ENCODE assay signal across 10 cellular contexts in the genomic region with DNA sequence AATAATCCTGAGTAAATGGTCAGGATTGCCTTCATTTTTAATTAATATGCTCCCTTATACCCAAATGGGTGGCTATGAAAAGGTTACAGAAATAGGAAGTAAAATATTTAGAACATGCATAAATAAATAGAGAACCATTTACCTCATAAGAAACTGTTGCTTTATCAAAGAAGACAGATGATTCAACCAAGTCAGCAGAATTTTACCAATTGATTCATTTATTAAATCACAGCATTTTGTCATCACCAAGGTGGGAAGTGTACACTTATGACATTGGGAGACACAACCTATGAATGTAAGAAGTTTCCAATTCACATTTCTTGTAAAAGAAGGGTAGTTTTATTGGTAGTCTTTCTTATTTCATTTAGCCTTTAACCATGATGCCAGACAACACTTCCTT.
"Had no signal": no experiment of that assay in that cellular context is flagged by ENCODE, and none has a peak within 500 bp of the region (broad histone marks: within the 10 kb centered on the region; RNA-seq: fewer than 3 reads in every experiment).

No MANE protein-coding gene starts in this region.

- H3K27me3 Mint-ChIP-seq: IgD-negative memory B cell had no signal

- H3K4me3 ChIP-seq: GM23248 had no signal

- H3K4me1 Mint-ChIP-seq: H9, IgD-negative memory B cell had no signal

- H3K4me3 Mint-ChIP-seq: H9, IgD-negative memory B cell had no signal

- H2AFZ ChIP-seq: GM23248 had no signal

- H3K4me2 ChIP-seq: KMS-11 had no signal

- H3K27ac Mint-ChIP-seq: IgD-negative memory B cell had no signal

- H3K9me3 Mint-ChIP-seq: H9 had no signal

- FAIRE-seq: H1, H54 had no signal

- H3K27ac ChIP-seq: GM23248, HL-60, KMS-11 had no signal

- DNase-seq: GM23248, H9, HCEC 1CT, Karpas-422, KBM-7 had no signal

- H3K36me3 Mint-ChIP-seq: IgD-negative memory B cell had no signal
